ENCODE assay signal across 1 cellular context in genomic region chr2:195657634-195658540, GRCh38.
TF ChIP-seq lines count a peak whose summit lies in the region.

No MANE protein-coding gene starts in this region.

TF ChIP-seq in HEK293, 187 proteins besides CTCF, POLR2A, EP300 and RAD21 (continued from another document and continues in another):
- TF ChIP-seq, protein P1, sequence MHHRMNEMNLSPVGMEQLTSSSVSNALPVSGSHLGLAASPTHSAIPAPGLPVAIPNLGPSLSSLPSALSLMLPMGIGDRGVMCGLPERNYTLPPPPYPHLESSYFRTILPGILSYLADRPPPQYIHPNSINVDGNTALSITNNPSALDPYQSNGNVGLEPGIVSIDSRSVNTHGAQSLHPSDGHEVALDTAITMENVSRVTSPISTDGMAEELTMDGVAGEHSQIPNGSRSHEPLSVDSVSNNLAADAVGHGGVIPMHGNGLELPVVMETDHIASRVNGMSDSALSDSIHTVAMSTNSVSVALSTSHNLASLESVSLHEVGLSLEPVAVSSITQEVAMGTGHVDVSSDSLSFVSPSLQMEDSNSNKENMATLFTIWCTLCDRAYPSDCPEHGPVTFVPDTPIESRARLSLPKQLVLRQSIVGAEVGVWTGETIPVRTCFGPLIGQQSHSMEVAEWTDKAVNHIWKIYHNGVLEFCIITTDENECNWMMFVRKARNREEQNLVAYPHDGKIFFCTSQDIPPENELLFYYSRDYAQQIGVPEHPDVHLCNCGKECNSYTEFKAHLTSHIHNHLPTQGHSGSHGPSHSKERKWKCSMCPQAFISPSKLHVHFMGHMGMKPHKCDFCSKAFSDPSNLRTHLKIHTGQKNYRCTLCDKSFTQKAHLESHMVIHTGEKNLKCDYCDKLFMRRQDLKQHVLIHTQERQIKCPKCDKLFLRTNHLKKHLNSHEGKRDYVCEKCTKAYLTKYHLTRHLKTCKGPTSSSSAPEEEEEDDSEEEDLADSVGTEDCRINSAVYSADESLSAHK (tag by site-specific recombination; IDR thresholded peaks at IDR 0.05): no peak
- TF ChIP-seq ZNF354C (tag by site-specific recombination; IDR thresholded peaks at IDR 0.05; ENCODE audit: borderline replicate concordance, low read depth) (no peak), ZNF561 (tag by site-specific recombination; IDR thresholded peaks at IDR 0.05; ENCODE audit: borderline replicate concordance) (no peak), HIC1 (tag by site-specific recombination; IDR thresholded peaks at IDR 0.05) (no peak), RBAK (tag by site-specific recombination; IDR thresholded peaks at IDR 0.05) (no peak), ZNF175 (tag by site-specific recombination; IDR thresholded peaks at IDR 0.05) (no peak), REPIN1 (tag by site-specific recombination; IDR thresholded peaks at IDR 0.05; ENCODE audit: low read depth) (no peak), ZNF704 (tag by site-specific recombination; IDR thresholded peaks at IDR 0.05) (no peak), ZNF548 (tag by site-specific recombination; IDR thresholded peaks at IDR 0.05) (no peak), ZNF660 (tag by site-specific recombination; IDR thresholded peaks at IDR 0.05) (0 out of 2 replicates have a peak, but pooled peaks have one; percentile 17), GFI1B (tag by site-specific recombination; IDR thresholded peaks at IDR 0.05) (no peak), SCRT1 (tag by site-specific recombination; IDR thresholded peaks at IDR 0.05; ENCODE audit: borderline replicate concordance) (no peak), ZNF677 (tag by site-specific recombination; IDR thresholded peaks at IDR 0.05) (no peak), ZNF585B (tag by site-specific recombination; IDR thresholded peaks at IDR 0.05) (no peak), ZNF501 (tag by site-specific recombination; IDR thresholded peaks at IDR 0.05) (peak; percentile 55; the same call in 1 of the 2 replicates), ZNF791 (tag by site-specific recombination; IDR thresholded peaks at IDR 0.05) (no peak), ZNF248 (tag by site-specific recombination; IDR thresholded peaks at IDR 0.05) (no peak), ZNF138 (tag by site-specific recombination; IDR thresholded peaks at IDR 0.05; ENCODE audit: borderline replicate concordance) (no peak), ZNF366 (tag by site-specific recombination; conservative IDR thresholded peaks at IDR 0.05) (no peak), ZBTB48 (tag by site-specific recombination; IDR thresholded peaks at IDR 0.05) (no peak), ZNF473 (tag by site-specific recombination; IDR thresholded peaks at IDR 0.05) (no peak), HOXA7 (CRISPR knock-in tag; IDR thresholded peaks at IDR 0.05; ENCODE audit: borderline replicate concordance) (no peak), TCF7L2 (IDR thresholded peaks at IDR 0.05; ENCODE audit: borderline replicate concordance, low read depth, low read length) (no peak), EGR2 (tag by site-specific recombination; IDR thresholded peaks at IDR 0.05; ENCODE audit: low read depth) (0 out of 2 replicates have a peak, but pooled peaks have one; percentile 18), ZEB2 (tag by site-specific recombination; IDR thresholded peaks at IDR 0.05) (no peak), SP2 (tag by site-specific recombination; IDR thresholded peaks at IDR 0.05) (no peak), ZNF416 (tag by site-specific recombination; IDR thresholded peaks at IDR 0.05) (no peak), ZNF335 (tag by site-specific recombination; conservative IDR thresholded peaks at IDR 0.05) (peak; percentile 69), ZBTB17 (tag by site-specific recombination; IDR thresholded peaks at IDR 0.05) (peak; percentile 86), ZNF146 (tag by site-specific recombination; IDR thresholded peaks at IDR 0.05) (no peak), ZNF558 (tag by site-specific recombination; IDR thresholded peaks at IDR 0.05) (no peak), ZNF529 (tag by site-specific recombination; IDR thresholded peaks at IDR 0.05; ENCODE audit: insufficient replicate concordance) (no peak), ZNF16 (tag by site-specific recombination; IDR thresholded peaks at IDR 0.05; ENCODE audit: low read depth) (no peak), ZSCAN18 (tag by site-specific recombination; IDR thresholded peaks at IDR 0.05) (no peak), ZBTB1 (tag by site-specific recombination; IDR thresholded peaks at IDR 0.05) (no peak), ZNF600 (tag by site-specific recombination; IDR thresholded peaks at IDR 0.05) (peak; percentile 49; the same call in 1 of the 2 replicates), ZNF555 (tag by site-specific recombination; conservative IDR thresholded peaks at IDR 0.05) (no peak), ZNF324 (tag by site-specific recombination; IDR thresholded peaks at IDR 0.05) (no peak), ZNF623 (tag by site-specific recombination; IDR thresholded peaks at IDR 0.05) (no peak), ZNF510 (tag by site-specific recombination; IDR thresholded peaks at IDR 0.05; ENCODE audit: insufficient replicate concordance) (no peak), ZNF830 (tag by site-specific recombination; IDR thresholded peaks at IDR 0.05; ENCODE audit: low read depth) (no peak)
- TF ChIP-seq, protein P2, sequence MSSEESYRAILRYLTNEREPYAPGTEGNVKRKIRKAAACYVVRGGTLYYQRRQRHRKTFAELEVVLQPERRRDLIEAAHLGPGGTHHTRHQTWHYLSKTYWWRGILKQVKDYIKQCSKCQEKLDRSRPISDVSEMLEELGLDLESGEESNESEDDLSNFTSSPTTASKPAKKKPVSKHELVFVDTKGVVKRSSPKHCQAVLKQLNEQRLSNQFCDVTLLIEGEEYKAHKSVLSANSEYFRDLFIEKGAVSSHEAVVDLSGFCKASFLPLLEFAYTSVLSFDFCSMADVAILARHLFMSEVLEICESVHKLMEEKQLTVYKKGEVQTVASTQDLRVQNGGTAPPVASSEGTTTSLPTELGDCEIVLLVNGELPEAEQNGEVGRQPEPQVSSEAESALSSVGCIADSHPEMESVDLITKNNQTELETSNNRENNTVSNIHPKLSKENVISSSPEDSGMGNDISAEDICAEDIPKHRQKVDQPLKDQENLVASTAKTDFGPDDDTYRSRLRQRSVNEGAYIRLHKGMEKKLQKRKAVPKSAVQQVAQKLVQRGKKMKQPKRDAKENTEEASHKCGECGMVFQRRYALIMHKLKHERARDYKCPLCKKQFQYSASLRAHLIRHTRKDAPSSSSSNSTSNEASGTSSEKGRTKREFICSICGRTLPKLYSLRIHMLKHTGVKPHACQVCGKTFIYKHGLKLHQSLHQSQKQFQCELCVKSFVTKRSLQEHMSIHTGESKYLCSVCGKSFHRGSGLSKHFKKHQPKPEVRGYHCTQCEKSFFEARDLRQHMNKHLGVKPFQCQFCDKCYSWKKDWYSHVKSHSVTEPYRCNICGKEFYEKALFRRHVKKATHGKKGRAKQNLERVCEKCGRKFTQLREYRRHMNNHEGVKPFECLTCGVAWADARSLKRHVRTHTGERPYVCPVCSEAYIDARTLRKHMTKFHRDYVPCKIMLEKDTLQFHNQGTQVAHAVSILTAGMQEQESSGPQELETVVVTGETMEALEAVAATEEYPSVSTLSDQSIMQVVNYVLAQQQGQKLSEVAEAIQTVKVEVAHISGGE (tag by site-specific recombination; conservative IDR thresholded peaks at IDR 0.05; ENCODE audit: low read depth): 0 out of 2 replicates have a peak, but pooled peaks have one; percentile 21
- TF ChIP-seq, protein P3, sequence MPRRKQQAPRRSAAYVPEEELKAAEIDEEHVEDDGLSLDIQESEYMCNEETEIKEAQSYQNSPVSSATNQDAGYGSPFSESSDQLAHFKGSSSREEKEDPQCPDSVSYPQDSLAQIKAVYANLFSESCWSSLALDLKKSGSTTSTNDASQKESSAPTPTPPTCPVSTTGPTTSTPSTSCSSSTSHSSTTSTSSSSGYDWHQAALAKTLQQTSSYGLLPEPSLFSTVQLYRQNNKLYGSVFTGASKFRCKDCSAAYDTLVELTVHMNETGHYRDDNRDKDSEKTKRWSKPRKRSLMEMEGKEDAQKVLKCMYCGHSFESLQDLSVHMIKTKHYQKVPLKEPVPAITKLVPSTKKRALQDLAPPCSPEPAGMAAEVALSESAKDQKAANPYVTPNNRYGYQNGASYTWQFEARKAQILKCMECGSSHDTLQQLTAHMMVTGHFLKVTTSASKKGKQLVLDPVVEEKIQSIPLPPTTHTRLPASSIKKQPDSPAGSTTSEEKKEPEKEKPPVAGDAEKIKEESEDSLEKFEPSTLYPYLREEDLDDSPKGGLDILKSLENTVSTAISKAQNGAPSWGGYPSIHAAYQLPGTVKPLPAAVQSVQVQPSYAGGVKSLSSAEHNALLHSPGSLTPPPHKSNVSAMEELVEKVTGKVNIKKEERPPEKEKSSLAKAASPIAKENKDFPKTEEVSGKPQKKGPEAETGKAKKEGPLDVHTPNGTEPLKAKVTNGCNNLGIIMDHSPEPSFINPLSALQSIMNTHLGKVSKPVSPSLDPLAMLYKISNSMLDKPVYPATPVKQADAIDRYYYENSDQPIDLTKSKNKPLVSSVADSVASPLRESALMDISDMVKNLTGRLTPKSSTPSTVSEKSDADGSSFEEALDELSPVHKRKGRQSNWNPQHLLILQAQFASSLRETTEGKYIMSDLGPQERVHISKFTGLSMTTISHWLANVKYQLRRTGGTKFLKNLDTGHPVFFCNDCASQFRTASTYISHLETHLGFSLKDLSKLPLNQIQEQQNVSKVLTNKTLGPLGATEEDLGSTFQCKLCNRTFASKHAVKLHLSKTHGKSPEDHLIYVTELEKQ (tag by site-specific recombination; IDR thresholded peaks at IDR 0.05; ENCODE audit: borderline replicate concordance): no peak
- TF ChIP-seq, protein P4, sequence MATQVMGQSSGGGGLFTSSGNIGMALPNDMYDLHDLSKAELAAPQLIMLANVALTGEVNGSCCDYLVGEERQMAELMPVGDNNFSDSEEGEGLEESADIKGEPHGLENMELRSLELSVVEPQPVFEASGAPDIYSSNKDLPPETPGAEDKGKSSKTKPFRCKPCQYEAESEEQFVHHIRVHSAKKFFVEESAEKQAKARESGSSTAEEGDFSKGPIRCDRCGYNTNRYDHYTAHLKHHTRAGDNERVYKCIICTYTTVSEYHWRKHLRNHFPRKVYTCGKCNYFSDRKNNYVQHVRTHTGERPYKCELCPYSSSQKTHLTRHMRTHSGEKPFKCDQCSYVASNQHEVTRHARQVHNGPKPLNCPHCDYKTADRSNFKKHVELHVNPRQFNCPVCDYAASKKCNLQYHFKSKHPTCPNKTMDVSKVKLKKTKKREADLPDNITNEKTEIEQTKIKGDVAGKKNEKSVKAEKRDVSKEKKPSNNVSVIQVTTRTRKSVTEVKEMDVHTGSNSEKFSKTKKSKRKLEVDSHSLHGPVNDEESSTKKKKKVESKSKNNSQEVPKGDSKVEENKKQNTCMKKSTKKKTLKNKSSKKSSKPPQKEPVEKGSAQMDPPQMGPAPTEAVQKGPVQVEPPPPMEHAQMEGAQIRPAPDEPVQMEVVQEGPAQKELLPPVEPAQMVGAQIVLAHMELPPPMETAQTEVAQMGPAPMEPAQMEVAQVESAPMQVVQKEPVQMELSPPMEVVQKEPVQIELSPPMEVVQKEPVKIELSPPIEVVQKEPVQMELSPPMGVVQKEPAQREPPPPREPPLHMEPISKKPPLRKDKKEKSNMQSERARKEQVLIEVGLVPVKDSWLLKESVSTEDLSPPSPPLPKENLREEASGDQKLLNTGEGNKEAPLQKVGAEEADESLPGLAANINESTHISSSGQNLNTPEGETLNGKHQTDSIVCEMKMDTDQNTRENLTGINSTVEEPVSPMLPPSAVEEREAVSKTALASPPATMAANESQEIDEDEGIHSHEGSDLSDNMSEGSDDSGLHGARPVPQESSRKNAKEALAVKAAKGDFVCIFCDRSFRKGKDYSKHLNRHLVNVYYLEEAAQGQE (tag by site-specific recombination; IDR thresholded peaks at IDR 0.05): no peak
- TF ChIP-seq, protein P5, sequence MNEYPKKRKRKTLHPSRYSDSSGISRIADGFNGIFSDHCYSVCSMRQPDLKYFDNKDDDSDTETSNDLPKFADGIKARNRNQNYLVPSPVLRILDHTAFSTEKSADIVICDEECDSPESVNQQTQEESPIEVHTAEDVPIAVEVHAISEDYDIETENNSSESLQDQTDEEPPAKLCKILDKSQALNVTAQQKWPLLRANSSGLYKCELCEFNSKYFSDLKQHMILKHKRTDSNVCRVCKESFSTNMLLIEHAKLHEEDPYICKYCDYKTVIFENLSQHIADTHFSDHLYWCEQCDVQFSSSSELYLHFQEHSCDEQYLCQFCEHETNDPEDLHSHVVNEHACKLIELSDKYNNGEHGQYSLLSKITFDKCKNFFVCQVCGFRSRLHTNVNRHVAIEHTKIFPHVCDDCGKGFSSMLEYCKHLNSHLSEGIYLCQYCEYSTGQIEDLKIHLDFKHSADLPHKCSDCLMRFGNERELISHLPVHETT (tag by site-specific recombination; IDR thresholded peaks at IDR 0.05): no peak
